In the genomic region with DNA sequence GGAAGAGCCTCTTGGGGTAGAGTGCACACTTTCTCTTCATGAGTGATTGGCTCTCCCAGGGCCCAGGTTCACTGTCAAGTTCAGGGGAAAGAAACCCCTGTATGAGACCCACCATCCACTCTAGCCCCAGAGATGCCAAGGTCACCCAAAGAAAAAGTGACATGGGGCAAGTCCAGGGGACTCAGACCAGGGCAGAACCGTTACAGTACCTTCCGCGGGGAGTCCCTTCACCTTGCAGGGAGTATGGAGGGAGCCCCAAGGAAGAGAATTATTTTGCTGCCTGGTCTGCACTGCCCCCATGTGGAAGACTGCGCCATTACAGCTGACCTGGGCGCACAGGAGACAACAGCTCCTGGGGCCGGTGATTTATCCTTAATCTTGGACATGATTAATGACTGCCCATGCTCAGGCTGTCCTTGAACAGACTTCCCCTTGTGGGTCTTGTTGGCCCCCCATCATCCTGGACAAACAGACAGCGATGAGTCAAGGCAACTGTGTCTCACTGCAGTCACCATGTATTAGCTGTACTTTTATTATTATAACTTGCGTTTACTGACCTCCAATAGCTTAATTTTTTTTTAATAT, we compare ENCODE assay signal across 7 cellular contexts. TPM values are rescaled to one million over a fixed set of nuclear protein-coding genes. Genes with fewer than 3 reads are reported as not detected.
DNase-seq lines count a peak whose midpoint lies in the region; ATAC-seq and TF ChIP-seq lines count a peak whose summit lies in the region.

No MANE protein-coding gene starts in this region.

- H3K4me3 ChIP-seq in body of pancreas = no peak overlapping the region

- peaks cover 0 to 3% of the 10 kb centered on the region in 2 donors for H3K36me3 ChIP-seq in body of pancreas (replicated peaks in 1 of 2; ENCODE audit: insufficient read depth in 1 of 2, low read depth in 2 of 2)

- WGBS in body of pancreas, 2 donors = 16 to 31% methylated on average over 8 of the region's 8 CpGs

- H3K9me3 ChIP-seq in body of pancreas = no peaks in the 10 kb centered on the region

- TF ChIP-seq CTCF in GM12874 (IDR thresholded peaks at IDR 0.05; ENCODE audit: insufficient read depth, low read depth, low read length) (peak; percentile 92), body of pancreas (IDR thresholded peaks at IDR 0.05) (peak; percentile 79 to 87 (median 81))

- H3K4me1 ChIP-seq in body of pancreas = no peaks in the 10 kb centered on the region

- intact Hi-C loops in body of pancreas (cut with DNase I) = no loop called here

- TF ChIP-seq POLR2A in body of pancreas (IDR thresholded peaks at IDR 0.05) = no peak

- no peak overlapping the region for H3K27ac ChIP-seq in body of pancreas

- DNase-seq in HPDE6-E6E7 (ENCODE audit: extremely low spot score) (peak; percentile 77), T-helper 9 cell (peak; percentile 46), body of pancreas (peak; percentile 48 to 64 (median 54)), inferior parietal cortex (ENCODE audit: extremely low spot score) (peak; percentile 78)
- peak; percentile 25 to 49 for DNase-seq in stimulated activated CD4-positive, alpha-beta T cell treated with anti-CD3 and anti-CD28 coated beads, Interleukin-15, amount 100 ng/mL, for 48 hours (ENCODE audit: low read depth in 2 of 2)

- ATAC-seq in body of pancreas (peak; percentile 81), GM19395 (IDR thresholded peaks at IDR 0.05; ENCODE audit: unreplicated experiment) (no peak)

- H3K27me3 ChIP-seq in body of pancreas = no peaks in the 10 kb centered on the region

RNA-seq across cellular contexts. Expression of gene VAC14, which starts 29.9 kb away (rescaled TPM):
- 10 to 100 TPM; 26.5 to 27.7 TPM for total RNA-seq in body of pancreas
